16 cellular contexts compared by ENCODE assay signal in the genomic region with DNA sequence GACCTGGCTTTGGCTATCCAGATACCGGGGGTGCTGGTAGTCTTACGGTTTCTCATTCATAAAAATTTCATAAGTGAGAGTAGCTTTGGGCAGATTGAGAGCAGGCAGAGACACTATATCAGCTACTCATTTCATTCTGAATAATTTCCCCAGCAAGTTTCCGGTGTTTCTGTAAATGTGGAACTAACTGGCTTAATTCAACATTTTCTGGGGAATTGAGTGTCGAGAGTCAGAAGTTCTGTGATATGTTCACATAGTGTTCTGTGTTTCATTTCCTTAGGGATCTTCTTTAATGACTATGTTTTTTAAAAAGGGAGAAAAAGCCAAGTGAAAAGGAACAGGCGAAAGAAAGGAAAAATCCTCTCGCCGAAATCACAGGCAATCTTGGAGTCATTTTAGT. TPM values are rescaled to one million over a fixed set of nuclear protein-coding genes. Genes with fewer than 3 reads are reported as not detected.
DNase-seq lines count a peak whose midpoint lies in the region; TF ChIP-seq lines count a peak whose summit lies in the region.
"Had no signal": no experiment of that assay in that cellular context is flagged by ENCODE, and none has a peak within 500 bp of the region (broad histone marks: within the 10 kb centered on the region; RNA-seq: fewer than 3 reads in every experiment).

No MANE protein-coding gene starts in this region.

- no peak for TF ChIP-seq CTCF in esophagus muscularis mucosa (IDR thresholded peaks at IDR 0.05)

- intact Hi-C loops in esophagus muscularis mucosa (cut with DNase I) = no loop called here

- no peak for TF ChIP-seq POLR2A in esophagus muscularis mucosa (IDR thresholded peaks at IDR 0.05; ENCODE audit: low read depth)

- peaks cover 7 to 18% (median 15%) of the 10 kb centered on the region in 4 donors for H3K4me1 ChIP-seq in esophagus muscularis mucosa
- H3K4me1 ChIP-seq: BE2C had no signal

- no peaks in the 10 kb centered on the region for H3K36me3 ChIP-seq in esophagus muscularis mucosa
- H3K36me3 ChIP-seq: BE2C, MG63, Peyer's patch had no signal

- TF ChIP-seq EP300 in esophagus muscularis mucosa (IDR thresholded peaks at IDR 0.05) = no peak

- peaks cover 0 to 11% (median 0%) of the 10 kb centered on the region in 4 donors for H3K27me3 ChIP-seq in esophagus muscularis mucosa
- H3K27me3 ChIP-seq: MG63, Peyer's patch had no signal

- 91% methylated on average over 7 of the region's 7 CpGs for WGBS in esophagus muscularis mucosa

- DNase-seq in CD1c-positive myeloid dendritic cell (ENCODE audit: extremely low spot score) = peak; percentile 85
- peak; percentile 56 for DNase-seq in MV-4-11 (lab: John Stamatoyannopoulos, UW)
- peak; percentile 86 for DNase-seq in esophagus muscularis mucosa (ENCODE audit: extremely low spot score)
- peak; percentile 61 for DNase-seq in pons (ENCODE audit: low spot score)
- DNase-seq in activated CD4-positive, CD25-positive, alpha-beta regulatory T cell treated with anti-CD3 and anti-CD28 coated beads, Interleukin-2, amount 50 U/mL, for 72 hours = no peak
- DNase-seq in middle frontal gyrus (ENCODE audit: extremely low spot score, low spot score) = no peak
- DNase-seq in activated CD4-positive, alpha-beta T cell treated with anti-CD3 and anti-CD28 coated beads, Interleukin-2, amount 50 U/mL, for 1 hour = no peak
- DNase-seq: BE2C, DMS 273 treated with DMSO at 0.1 percent for 48 hours, MG63, NCI-H1417, NCI-H1930, NCI-H2171 treated with DMSO at 0.1 percent for 48 hours, NCI-H774, Peyer's patch, SHP77 treated with DMSO at 0.1 percent for 48 hours had no signal

- no peak overlapping the region for H3K4me3 ChIP-seq in esophagus muscularis mucosa
- H3K4me3 ChIP-seq: MG63, Peyer's patch had no signal

- H3K9me3 ChIP-seq in esophagus muscularis mucosa = peaks cover 0 to 8% (median 2%) of the 10 kb centered on the region in 4 donors
- H3K9me3 ChIP-seq: BE2C, Peyer's patch had no signal

- no peak overlapping the region for H3K27ac ChIP-seq in esophagus muscularis mucosa (replicated peaks in 1 of 4)
- H3K27ac ChIP-seq: Peyer's patch had no signal

RNA-seq across cellular contexts. Expression of a gene that starts 38.1 kb away (rescaled TPM):
- total RNA-seq in esophagus muscularis mucosa = 100 to 1,000 TPM in 1 of 4 donors, 10 to 100 TPM in 3; 59.4 to 119 (median 76.1) TPM

Comparison
In these comparisons a context has a peak if more than half of its experiments do, and no peak if none do; other contexts are left out.
1. DNase-seq: peak in CD1c-positive myeloid dendritic cell (single experiment), MV-4-11 (single experiment), esophagus muscularis mucosa (single experiment) and pons (single experiment); none in activated CD4-positive, CD25-positive, alpha-beta regulatory T cell treated with anti-CD3 and anti-CD28 coated beads, Interleukin-2, amount 50 U/mL, for 72 hours (single experiment), middle frontal gyrus (single experiment) and activated CD4-positive, alpha-beta T cell treated with anti-CD3 and anti-CD28 coated beads, Interleukin-2, amount 50 U/mL, for 1 hour (single experiment).